In genomic region chr14:102848830-102849521, GRCh38 we compare ENCODE assay signal across 10 cellular contexts.
A peak's percentile ranks its signal among the peaks of the same experiment; 100 is the strongest.
DNase-seq lines count a peak whose midpoint lies in the region; ATAC-seq and TF ChIP-seq lines count a peak whose summit lies in the region.
"Had no signal": no experiment of that assay in that cellular context is flagged by ENCODE, and none has a peak within 500 bp of the region (broad histone marks: within the 10 kb centered on the region; RNA-seq: fewer than 3 reads in every experiment).

No MANE protein-coding gene starts in this region.

- peaks cover 2% of the 10 kb centered on the region for H3K9me3 Mint-ChIP-seq in activated naive CD4-positive, alpha-beta T cell treated with anti-CD3 and anti-CD28 coated beads, Interleukin-2, amount 10 ng/mL, durations not matched to agents 7 days and 5 days
- no peaks in the 10 kb centered on the region for H3K9me3 Mint-ChIP-seq in type B pancreatic cell
- H3K9me3 Mint-ChIP-seq: CD8-positive, alpha-beta memory T cell had no signal

- H3K27me3 Mint-ChIP-seq in activated naive CD4-positive, alpha-beta T cell treated with anti-CD3 and anti-CD28 coated beads, Interleukin-2, amount 10 ng/mL, durations not matched to agents 7 days and 5 days = no peaks in the 10 kb centered on the region
- no peaks in the 10 kb centered on the region for H3K27me3 Mint-ChIP-seq in type B pancreatic cell
- H3K27me3 Mint-ChIP-seq: CD8-positive, alpha-beta memory T cell had no signal

- DNase-seq in activated naive CD4-positive, alpha-beta T cell treated with anti-CD3 and anti-CD28 coated beads, Interleukin-2, amount 10 ng/mL, durations not matched to agents 7 days and 5 days = no peak
- DNase-seq in activated naive CD4-positive, alpha-beta T cell treated with anti-CD3 and anti-CD28 coated beads, Interleukin-2, amount 50 U/mL, for 16 hours = no peak
- DNase-seq in WERI-Rb-1 (peak; percentile 54), left colon (peak; percentile 69 to 71), type B pancreatic cell (ENCODE audit: extremely low spot score, unreplicated experiment) (no peak), HK-2 (ENCODE audit: unreplicated experiment) (no peak), OCI-LY7 (ENCODE audit: low spot score) (no peak)
- DNase-seq: CD8-positive, alpha-beta memory T cell; NCI-H187 treated with DMSO at 0.1 percent for 48 hours had no signal

- no TSS peak for BruUV-seq in OCI-LY7 (replicated peaks; lab: Mats Ljungman, UMichigan)

- H3K9me3 ChIP-seq in WERI-Rb-1 (ENCODE audit: severe bottlenecking) (no peaks in the 10 kb centered on the region), OCI-LY7 (ENCODE audit: low read length) (no peaks in the 10 kb centered on the region)

- peaks cover 4% of the 10 kb centered on the region for H3K4me1 Mint-ChIP-seq in activated naive CD4-positive, alpha-beta T cell treated with anti-CD3 and anti-CD28 coated beads, Interleukin-2, amount 10 ng/mL, durations not matched to agents 7 days and 5 days
- H3K4me1 Mint-ChIP-seq in type B pancreatic cell (ENCODE audit: unreplicated experiment) = no peaks in the 10 kb centered on the region

- no peaks in the 10 kb centered on the region for H3K79me2 ChIP-seq in OCI-LY7 (ENCODE audit: insufficient read depth, low read depth, low read length)

- H3K27me3 ChIP-seq in WERI-Rb-1 (ENCODE audit: insufficient read depth, low read depth, severe bottlenecking) = no peaks in the 10 kb centered on the region

- no peak overlapping the region for H3K4me3 ChIP-seq in WERI-Rb-1 (ENCODE audit: low read depth, low read length)
- no peak overlapping the region for H3K4me3 ChIP-seq in OCI-LY7 (ENCODE audit: low read depth, low read length, poor library complexity, severe bottlenecking)

- H3K27ac Mint-ChIP-seq in activated naive CD4-positive, alpha-beta T cell treated with anti-CD3 and anti-CD28 coated beads, Interleukin-2, amount 10 ng/mL, durations not matched to agents 7 days and 5 days = peak overlapping the region; percentile 6
- H3K27ac Mint-ChIP-seq in type B pancreatic cell = peak overlapping the region; percentile 72

- CTCF ChIA-PET in activated naive CD4-positive, alpha-beta T cell treated with anti-CD3 and anti-CD28 coated beads, Interleukin-2, amount 10 ng/mL, durations not matched to agents 7 days and 5 days (lab: Charles Lee) = no interaction called here
- CTCF ChIA-PET in OCI-LY7 (lab: Charles Lee; ENCODE audit: unreplicated experiment) = no interaction called here

- ATAC-seq in left colon (peak; percentile 62), HG02840 (IDR thresholded peaks at IDR 0.05; ENCODE audit: low FRiP score, unreplicated experiment) (no peak)

- TF ChIP-seq CTCF in WERI-Rb-1 (IDR thresholded peaks at IDR 0.05; ENCODE audit: low read depth, low read length) (no peak), type B pancreatic cell (conservative IDR thresholded peaks at IDR 0.05) (no peak), OCI-LY7 (conservative IDR thresholded peaks at IDR 0.05; ENCODE audit: low read length) (no peak)

- no peak overlapping the region for H2AFZ ChIP-seq in OCI-LY7 (ENCODE audit: low read length)

- no peaks in the 10 kb centered on the region; the same call in 1 of the 2 replicates for H3K9me2 ChIP-seq in OCI-LY7 (ENCODE audit: insufficient read depth, low read length)

- H3K4me1 ChIP-seq in OCI-LY7 (ENCODE audit: insufficient read depth, low read length, poor library complexity, severe bottlenecking) = no peaks in the 10 kb centered on the region

- H3K36me3 ChIP-seq in WERI-Rb-1 = no peaks in the 10 kb centered on the region; the same call in 1 of the 2 replicates
- H3K36me3 ChIP-seq in OCI-LY7 (ENCODE audit: insufficient read depth, low read length) = no peaks in the 10 kb centered on the region

- H3K27ac ChIP-seq in WERI-Rb-1 = peak overlapping the region; percentile 68
- H3K27ac ChIP-seq in OCI-LY7 (ENCODE audit: low read depth, low read length, poor library complexity, severe bottlenecking) = no peak overlapping the region

- no peak overlapping the region for H3K4me2 ChIP-seq in OCI-LY7 (ENCODE audit: low read length)

- H3K36me3 Mint-ChIP-seq in activated naive CD4-positive, alpha-beta T cell treated with anti-CD3 and anti-CD28 coated beads, Interleukin-2, amount 10 ng/mL, durations not matched to agents 7 days and 5 days = peaks cover 10% of the 10 kb centered on the region
- peaks cover 3% of the 10 kb centered on the region for H3K36me3 Mint-ChIP-seq in type B pancreatic cell

- H4K20me1 ChIP-seq in OCI-LY7 (ENCODE audit: insufficient read depth, low read length) = no peaks in the 10 kb centered on the region

- intact Hi-C loops in left colon (cut with DNase I, micrococcal nuclease) (no loop called here), OCI-LY7 (cut with micrococcal nuclease; ENCODE audit: unreplicated experiment) (no loop called here)

- POLR2A ChIA-PET in OCI-LY7 (lab: Charles Lee) = no interaction called here

- no peak overlapping the region for H3K4me3 Mint-ChIP-seq in activated naive CD4-positive, alpha-beta T cell treated with anti-CD3 and anti-CD28 coated beads, Interleukin-2, amount 10 ng/mL, durations not matched to agents 7 days and 5 days
- H3K4me3 Mint-ChIP-seq in type B pancreatic cell = no peak overlapping the region
- H3K4me3 Mint-ChIP-seq: CD8-positive, alpha-beta memory T cell had no signal

Comparison
In these comparisons a context has a peak if more than half of its experiments do, and no peak if none do; other contexts are left out.
1. DNase-seq: peak in WERI-Rb-1 (single experiment) and left colon (2 of 2); none in activated naive CD4-positive, alpha-beta T cell treated with anti-CD3 and anti-CD28 coated beads, Interleukin-2, amount 10 ng/mL, durations not matched to agents 7 days and 5 days (single experiment), activated naive CD4-positive, alpha-beta T cell treated with anti-CD3 and anti-CD28 coated beads, Interleukin-2, amount 50 U/mL, for 16 hours (single experiment), type B pancreatic cell (single experiment), HK-2 (single experiment) and OCI-LY7 (single experiment).